In the genomic region with DNA sequence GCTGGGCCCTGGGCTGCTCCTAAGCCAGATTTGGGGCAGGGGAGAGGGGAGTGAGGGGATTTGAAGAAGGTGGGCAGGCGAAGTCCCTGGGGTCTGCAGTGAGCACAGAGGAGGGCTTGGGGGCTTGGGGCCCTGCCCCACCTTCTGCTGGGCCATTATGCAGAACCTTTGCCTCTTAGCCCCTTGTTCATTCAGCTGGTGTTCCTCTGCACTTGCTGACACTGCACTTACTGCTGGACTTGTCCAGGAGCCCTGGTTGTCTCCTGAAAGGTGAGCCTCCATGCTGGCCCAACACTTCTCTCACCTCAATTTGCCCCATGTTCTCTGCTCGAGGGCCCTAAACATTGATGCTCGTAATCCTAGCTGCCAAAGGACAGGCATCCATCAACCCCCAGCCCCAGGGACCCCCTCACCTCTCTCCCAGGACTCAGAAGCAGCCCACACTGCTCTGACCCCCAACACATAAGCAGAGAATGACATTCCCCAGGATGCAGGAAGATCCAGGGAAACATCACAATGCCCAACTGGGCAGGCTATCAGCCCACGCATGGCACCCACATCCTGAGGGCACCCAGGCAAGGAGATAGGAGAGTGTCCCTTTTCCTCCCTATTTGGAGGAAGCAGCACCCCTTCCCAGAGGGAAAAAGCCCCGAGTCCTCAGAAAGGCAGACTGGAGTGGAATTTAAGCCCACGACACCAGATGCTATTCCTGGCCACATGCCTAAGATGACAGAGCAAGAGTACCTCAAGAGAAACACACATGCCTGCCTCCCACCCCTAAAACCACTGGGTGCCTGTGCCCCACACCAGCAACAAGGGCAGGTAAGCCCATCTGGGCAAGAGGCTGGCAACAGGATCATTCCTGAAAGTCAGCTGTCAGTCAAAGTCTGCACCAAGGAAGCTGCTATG, we compare ENCODE assay signal across 21 cellular contexts.
A peak's percentile ranks its signal among the peaks of the same experiment; 100 is the strongest.
DNase-seq lines count a peak whose midpoint lies in the region; ATAC-seq and TF ChIP-seq lines count a peak whose summit lies in the region.
"Had no signal": no experiment of that assay in that cellular context is flagged by ENCODE, and none has a peak within 500 bp of the region (broad histone marks: within the 10 kb centered on the region; RNA-seq: fewer than 3 reads in every experiment).

No MANE protein-coding gene starts in this region.

- H3K27ac ChIP-seq in IMR-90 (ENCODE audit: insufficient read depth, low read length) (no peak overlapping the region), gastroesophageal sphincter (peak overlapping the region; percentile 71 to 93 (median 92))
- H3K27ac ChIP-seq: KMS-11, lower lobe of right lung, ovary, WERI-Rb-1 had no signal

- no peak overlapping the region for H3K4ac ChIP-seq in IMR-90 (ENCODE audit: low read depth, low read length)

- intact Hi-C loops in CD14-positive monocyte (cut with micrococcal nuclease), result no loop called here
- intact Hi-C loops in IMR-90 (cut with micrococcal nuclease), result no loop called here
- intact Hi-C loops in sciatic nerve (cut with DNase I), result no loop called here

- H2BK120ac ChIP-seq in IMR-90 (ENCODE audit: low read depth, low read length), result no peak overlapping the region

- in situ Hi-C loops in IMR-90 (cut with MboI; ENCODE audit: low sequenced_read_pairs), result no loop called here

- no peak for TF ChIP-seq RAD21 in IMR-90 (IDR thresholded peaks at IDR 0.05; ENCODE audit: low read length)

- H3K9ac ChIP-seq in IMR-90 (ENCODE audit: low read depth, low read length), result no peak overlapping the region
- H3K9ac ChIP-seq: KMS-11 had no signal

- no peak overlapping the region for H4K5ac ChIP-seq in IMR-90 (ENCODE audit: low read depth, low read length)

- no peak for TF ChIP-seq EP300 in gastroesophageal sphincter (IDR thresholded peaks at IDR 0.05)

- TF ChIP-seq POLR2A in IMR-90 (IDR thresholded peaks at IDR 0.05; ENCODE audit: low read depth, low read length) (no peak), gastroesophageal sphincter (IDR thresholded peaks at IDR 0.05) (no peak)

- H3K9me3 Mint-ChIP-seq in CD14-positive monocyte, result peaks cover 0 to 11% (median 7%) of the 10 kb centered on the region in 7 donors
- H3K9me3 Mint-ChIP-seq: immature natural killer cell had no signal

- H3K79me1 ChIP-seq in IMR-90 (ENCODE audit: low read depth in 1 of 2, low read length in 2 of 2), result no peaks in the 10 kb centered on the region

- H3K4me3 ChIP-seq in IMR-90 (ENCODE audit: insufficient read depth, low read depth, low read length) (no peak overlapping the region), gastroesophageal sphincter (no peak overlapping the region)
- H3K4me3 ChIP-seq: lower lobe of right lung, ovary, smooth muscle cell had no signal

- H2AK5ac ChIP-seq in IMR-90 (ENCODE audit: low read depth, low read length), result no peak overlapping the region

- no peak overlapping the region for H3K27ac Mint-ChIP-seq in CD14-positive monocyte
- H3K27ac Mint-ChIP-seq: immature natural killer cell had no signal

- no peaks in the 10 kb centered on the region for H3K36me3 ChIP-seq in IMR-90 (ENCODE audit: control insufficient read depth, insufficient read depth, low read length)
- H3K36me3 ChIP-seq in gastroesophageal sphincter, result no peaks in the 10 kb centered on the region
- H3K36me3 ChIP-seq: lower lobe of right lung, ovary, WERI-Rb-1 had no signal

- no peak overlapping the region for H2BK20ac ChIP-seq in IMR-90 (ENCODE audit: low read depth, low read length)

- H2AFZ ChIP-seq in IMR-90 (replicated peaks; ENCODE audit: low read length, poor library complexity), result no peak overlapping the region

- H3K4me1 Mint-ChIP-seq in CD14-positive monocyte, result no peaks in the 10 kb centered on the region
- H3K4me1 Mint-ChIP-seq: CD8-positive, alpha-beta memory T cell; immature natural killer cell; naive B cell had no signal

- peaks cover 69% of the 10 kb centered on the region for H3K27me3 ChIP-seq in IMR-90 (ENCODE audit: control insufficient read depth, insufficient read depth, low read length)
- no peaks in the 10 kb centered on the region for H3K27me3 ChIP-seq in gastroesophageal sphincter
- H3K27me3 ChIP-seq: ovary had no signal

- no peak overlapping the region for H3K4me2 ChIP-seq in IMR-90 (ENCODE audit: low read depth, low read length)
- H3K4me2 ChIP-seq: KMS-11, smooth muscle cell had no signal

- H3K23ac ChIP-seq in IMR-90 (ENCODE audit: low read depth, low read length), result no peak overlapping the region

- no peak overlapping the region for H2BK5ac ChIP-seq in IMR-90 (ENCODE audit: low read depth, low read length, poor library complexity, severe bottlenecking)

- peaks cover 2 to 8% (median 6%) of the 10 kb centered on the region in 3 donors for H3K27me3 Mint-ChIP-seq in CD14-positive monocyte (ENCODE audit: low read depth in 3 of 3)

- POLR2A ChIA-PET in IMR-90 (lab: Charles Lee; ENCODE audit: unreplicated experiment), result no interaction called here

- WGBS in IMR-90 (ENCODE audit: extremely low coverage in 2 of 2, insufficient read length in 1 of 2), 2 experiments, result 58% methylated on average over 4 of the region's 6 CpGs; no CpG with 5 or more reads in 1 of the 2 experiments
- WGBS in gastroesophageal sphincter (ENCODE audit: low coverage in 1 of 2), 2 donors, result 20 to 40% methylated on average over 1 to 3 of the region's 6 CpGs

- CTCF ChIA-PET in IMR-90 (lab: Yijun Ruan, JAX), result no interaction called here

- H3K56ac ChIP-seq in IMR-90 (ENCODE audit: extremely low read depth, insufficient read depth, low read length), result no peak overlapping the region

- H3K4me3 Mint-ChIP-seq in CD14-positive monocyte, result no peak overlapping the region
- H3K4me3 Mint-ChIP-seq: CD8-positive, alpha-beta memory T cell; immature natural killer cell; naive B cell had no signal

- H2BK15ac ChIP-seq in IMR-90 (ENCODE audit: low read depth, low read length), result no peak overlapping the region

- H3K4me1 ChIP-seq in IMR-90 (ENCODE audit: control insufficient read depth, insufficient read depth, low read length) (no peaks in the 10 kb centered on the region), gastroesophageal sphincter (peaks cover 21 to 100% (median 44%) of the 10 kb centered on the region in 3 donors)

- H3K18ac ChIP-seq in IMR-90 (ENCODE audit: low read depth, low read length), result no peak overlapping the region

- no TSS peak for BruUV-seq in IMR-90 (replicated peaks; lab: Mats Ljungman, UMichigan)

- H3K9me1 ChIP-seq in IMR-90 (ENCODE audit: insufficient read depth, low read length), result no peaks in the 10 kb centered on the region

- ATAC-seq in IMR-90 (ENCODE audit: low read depth) (no peak), gastroesophageal sphincter (no peak), sciatic nerve (no peak)
- ATAC-seq: lower lobe of right lung, PC-3 had no signal

- no peaks in the 10 kb centered on the region for H4K20me1 ChIP-seq in IMR-90 (ENCODE audit: insufficient read depth, low read length)

- H3K9me3 ChIP-seq in IMR-90 (ENCODE audit: control insufficient read depth, insufficient read depth, low read length) (peaks cover 4% of the 10 kb centered on the region; the same call in 1 of the 2 replicates), gastroesophageal sphincter (no peaks in the 10 kb centered on the region)
- H3K9me3 ChIP-seq: lower lobe of right lung, ovary had no signal

- peak; percentile 30 for DNase-seq in CD14-positive monocyte (ENCODE audit: low spot score)
- no peak for DNase-seq in IMR-90
- DNase-seq in sciatic nerve (ENCODE audit: low spot score), result peak; percentile 28
- no peak for DNase-seq in NCI-H1436 (lab: John Stamatoyannopoulos, UW)
- DNase-seq in AML-193 (lab: John Stamatoyannopoulos, UW), result no peak
- no peak for DNase-seq in DMS153 treated with DMSO at 0.1 percent for 48 hours (lab: John Stamatoyannopoulos, UW; ENCODE audit: unreplicated experiment)
- DNase-seq: activated CD8-positive, alpha-beta memory T cell treated with anti-CD3 and anti-CD28 coated beads, Interleukin-2, amount 50 U/mL, for 48 hours; CD8-positive, alpha-beta memory T cell; effector memory CD4-positive, alpha-beta T cell; glutamatergic neuron; immature natural killer cell; lower lobe of right lung; naive B cell; NCI-H2081 treated with DMSO at 0.1 percent for 48 hours; PC-3; stimulated activated CD4-positive, alpha-beta T cell treated with anti-CD3 and anti-CD28 coated beads, Interleukin-4, amount 100 ng/mL, for 24 hours; WERI-Rb-1 had no signal

- H3K36me3 Mint-ChIP-seq in CD14-positive monocyte, result no peaks in the 10 kb centered on the region
- H3K36me3 Mint-ChIP-seq: CD8-positive, alpha-beta memory T cell; immature natural killer cell had no signal

- peak overlapping the region; percentile 42 for H2AK9ac ChIP-seq in IMR-90 (replicated peaks; ENCODE audit: low read depth, low read length, poor library complexity)

- no peak overlapping the region for H4K8ac ChIP-seq in IMR-90 (ENCODE audit: low read depth in 2 of 2, low read length in 2 of 2)

- TF ChIP-seq CTCF in CD14-positive monocyte (IDR thresholded peaks at IDR 0.05), result no peak
- no peak for TF ChIP-seq CTCF in IMR-90 (conservative IDR thresholded peaks at IDR 0.05; ENCODE audit: low read depth, low read length)
- no peak for TF ChIP-seq CTCF in gastroesophageal sphincter (IDR thresholded peaks at IDR 0.05)

- dilution Hi-C loops in IMR-90 (cut with HindIII; ENCODE audit: low sequenced_read_pairs, unreplicated experiment), result no loop called here

- H4K91ac ChIP-seq in IMR-90 (ENCODE audit: insufficient read depth, low read depth, low read length), result no peak overlapping the region

- H3K14ac ChIP-seq in IMR-90 (replicated peaks; ENCODE audit: low read depth, low read length), result no peak overlapping the region

TF ChIP-seq in IMR-90, 13 proteins besides CTCF, POLR2A, EP300 and RAD21:
- TF ChIP-seq, protein P1, sequence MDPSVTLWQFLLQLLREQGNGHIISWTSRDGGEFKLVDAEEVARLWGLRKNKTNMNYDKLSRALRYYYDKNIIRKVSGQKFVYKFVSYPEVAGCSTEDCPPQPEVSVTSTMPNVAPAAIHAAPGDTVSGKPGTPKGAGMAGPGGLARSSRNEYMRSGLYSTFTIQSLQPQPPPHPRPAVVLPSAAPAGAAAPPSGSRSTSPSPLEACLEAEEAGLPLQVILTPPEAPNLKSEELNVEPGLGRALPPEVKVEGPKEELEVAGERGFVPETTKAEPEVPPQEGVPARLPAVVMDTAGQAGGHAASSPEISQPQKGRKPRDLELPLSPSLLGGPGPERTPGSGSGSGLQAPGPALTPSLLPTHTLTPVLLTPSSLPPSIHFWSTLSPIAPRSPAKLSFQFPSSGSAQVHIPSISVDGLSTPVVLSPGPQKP (IDR thresholded peaks at IDR 0.05; ENCODE audit: borderline replicate concordance, low read depth, low read length), result no peak
- TF ChIP-seq MAFK (IDR thresholded peaks at IDR 0.05; ENCODE audit: low read depth, low read length), result 0 out of 2 replicates have a peak, but pooled peaks have one; percentile 34

Comparison
In these comparisons a context has a peak if more than half of its experiments do, and no peak if none do; other contexts are left out.
1. DNase-seq: peak in CD14-positive monocyte (single experiment) and sciatic nerve (single experiment); none in IMR-90 (single experiment), NCI-H1436 (single experiment), AML-193 (0 of 2) and DMS153 treated with DMSO at 0.1 percent for 48 hours (single experiment).